In genomic region chr6:168628732-168629245, GRCh38 we compare ENCODE assay signal across 1 cellular context.
TF ChIP-seq lines count a peak whose summit lies in the region.

No MANE protein-coding gene starts in this region.

TF ChIP-seq in H1, 55 proteins besides CTCF, POLR2A, EP300 and RAD21 (continued from another document):
- TF ChIP-seq E2F6 (IDR thresholded peaks at IDR 0.05): no peak
- TF ChIP-seq EGR1 (IDR thresholded peaks at IDR 0.05; ENCODE audit: borderline replicate concordance, low read depth, low read length): no peak
- no peak for TF ChIP-seq SP2 (IDR thresholded peaks at IDR 0.05; ENCODE audit: low read length)
- no peak for TF ChIP-seq SP1 (IDR thresholded peaks at IDR 0.05; ENCODE audit: low read depth, low read length)
- TF ChIP-seq HDAC2 (IDR thresholded peaks at IDR 0.05; ENCODE audit: borderline replicate concordance in 1 of 2, low read depth in 2 of 2, low read length in 2 of 2): no peak
- no peak for TF ChIP-seq TCF12 (IDR thresholded peaks at IDR 0.05; ENCODE audit: low read depth, low read length)
- TF ChIP-seq PHF8 (conservative IDR thresholded peaks at IDR 0.05; ENCODE audit: low read depth, low read length): no peak
- no peak for TF ChIP-seq NANOG (IDR thresholded peaks at IDR 0.05; ENCODE audit: insufficient read depth, low read depth, low read length, poor library complexity, severe bottlenecking)
- TF ChIP-seq MAX (IDR thresholded peaks at IDR 0.05): no peak
- TF ChIP-seq KDM5A (IDR thresholded peaks at IDR 0.05; ENCODE audit: low read length): no peak
- no peak for TF ChIP-seq CBX5 (IDR thresholded peaks at IDR 0.05; ENCODE audit: low read depth, low read length)
TF ChIP-seq in H1: peak in this region for 0.
